23 cellular contexts compared by ENCODE assay signal in genomic region chr4:170134821-170135220, GRCh38. TPM values are rescaled to one million over a fixed set of nuclear protein-coding genes. Genes with fewer than 3 reads are reported as not detected.
"Had no signal": no experiment of that assay in that cellular context is flagged by ENCODE, and none has a peak within 500 bp of the region (broad histone marks: within the 10 kb centered on the region; RNA-seq: fewer than 3 reads in every experiment).

No MANE protein-coding gene starts in this region.

- H3K9me3 ChIP-seq: neutrophil, psoas muscle, right lobe of liver, thyroid gland, uterus had no signal

- H3K27ac ChIP-seq: coronary artery, foreskin keratinocyte, hepatocyte, neutrophil, psoas muscle, right lobe of liver, skin epidermis, suprapubic skin, thyroid gland, upper lobe of left lung, uterus had no signal

- H3K4me3 Mint-ChIP-seq: endodermal cell; naive thymus-derived CD4-positive, alpha-beta T cell had no signal

- H3K4me3 ChIP-seq: coronary artery, hepatocyte, psoas muscle, right lobe of liver, skin epidermis, suprapubic skin, thyroid gland, upper lobe of left lung, uterus had no signal

- H3K36me3 ChIP-seq: neutrophil, right lobe of liver, suprapubic skin, thyroid gland, upper lobe of left lung, uterus had no signal

- H3K36me3 Mint-ChIP-seq: naive thymus-derived CD4-positive, alpha-beta T cell had no signal

- H3K27ac Mint-ChIP-seq: endodermal cell; naive thymus-derived CD4-positive, alpha-beta T cell had no signal

- DNase-seq: effector CD4-positive, alpha-beta T cell; endodermal cell; erythroblast; foreskin keratinocyte; head of caudate nucleus; kidney; left cardiac atrium; left ventricle myocardium superior; mesendoderm; naive thymus-derived CD4-positive, alpha-beta T cell; psoas muscle; retina; right lobe of liver; stimulated activated CD4-positive, alpha-beta T cell treated with anti-CD3 and anti-CD28 coated beads, Interleukin-12 subunit alpha, Interleukin-12 subunit beta, amount 100 ng/mL, for 4 hours; stimulated activated naive CD4-positive, alpha-beta T cell; thyroid gland; upper lobe of left lung; uterus had no signal

- H3K4me1 ChIP-seq: foreskin keratinocyte, psoas muscle, right lobe of liver, thyroid gland, uterus had no signal

- H3K27me3 ChIP-seq: foreskin keratinocyte, hepatocyte, neutrophil, right lobe of liver, suprapubic skin, thyroid gland, upper lobe of left lung, uterus had no signal

RNA-seq across cellular contexts. Expression of gene AADAT, which starts 45.1 kb away (rescaled TPM):
- total RNA-seq: naive thymus-derived CD4-positive, alpha-beta T cell had no signal
- polyA plus RNA-seq: naive thymus-derived CD4-positive, alpha-beta T cell had no signal
